15 cellular contexts compared by ENCODE assay signal in genomic region chr1:41718444-41719028, GRCh38.
"Had no signal": no experiment of that assay in that cellular context is flagged by ENCODE, and none has a peak within 500 bp of the region (broad histone marks: within the 10 kb centered on the region; RNA-seq: fewer than 3 reads in every experiment).

No MANE protein-coding gene starts in this region.

- H3K27ac Mint-ChIP-seq: activated CD4-positive, alpha-beta memory T cell treated with anti-CD3 and anti-CD28 coated beads, Interleukin-2, amount 10 ng/mL, durations not matched to agents 7 days and 5 days; activated naive CD8-positive, alpha-beta T cell treated with anti-CD3 and anti-CD28 coated beads, Interleukin-2, amount 10 ng/mL, durations not matched to agents 7 days and 5 days; activated T-cell treated with anti-CD3 and anti-CD28 coated beads, Interleukin-2, amount 50 U/mL, for 72 hours; naive thymus-derived CD4-positive, alpha-beta T cell; stimulated activated naive CD8-positive, alpha-beta T cell treated with anti-CD3 and anti-CD28 coated beads, Interleukin-15, Interleukin-2, amounts not matched to agents 100 ng/mL and 50 ng/mL, for 24 hours had no signal

- H3K9me3 ChIP-seq: ascending aorta, gastroesophageal sphincter, prostate gland had no signal

- DNase-seq: activated CD4-positive, alpha-beta memory T cell treated with anti-CD3 and anti-CD28 coated beads, Interleukin-2, amount 10 ng/mL, durations not matched to agents 7 days and 5 days; activated CD4-positive, alpha-beta T cell treated with anti-CD3 and anti-CD28 coated beads for 1 hour; activated naive CD8-positive, alpha-beta T cell treated with anti-CD3 and anti-CD28 coated beads, Interleukin-2, amount 10 ng/mL, durations not matched to agents 7 days and 5 days; activated T-cell treated with anti-CD3 and anti-CD28 coated beads, Interleukin-2, amount 50 U/mL, for 72 hours; hippocampal formation; kidney glomerular epithelial cell; naive thymus-derived CD4-positive, alpha-beta T cell; occipital lobe; stimulated activated CD4-positive, alpha-beta T cell treated with anti-CD3 and anti-CD28 coated beads, Interleukin-12 subunit alpha, Interleukin-12 subunit beta, amount 100 ng/mL, for 4 hours; SW 1271 had no signal

- H3K9me3 Mint-ChIP-seq: activated CD4-positive, alpha-beta memory T cell treated with anti-CD3 and anti-CD28 coated beads, Interleukin-2, amount 10 ng/mL, durations not matched to agents 7 days and 5 days; activated naive CD8-positive, alpha-beta T cell treated with anti-CD3 and anti-CD28 coated beads, Interleukin-2, amount 10 ng/mL, durations not matched to agents 7 days and 5 days; activated T-cell treated with anti-CD3 and anti-CD28 coated beads, Interleukin-2, amount 50 U/mL, for 72 hours; stimulated activated naive CD8-positive, alpha-beta T cell treated with anti-CD3 and anti-CD28 coated beads, Interleukin-15, Interleukin-2, amounts not matched to agents 100 ng/mL and 50 ng/mL, for 24 hours had no signal

- H3K36me3 Mint-ChIP-seq: activated naive CD8-positive, alpha-beta T cell treated with anti-CD3 and anti-CD28 coated beads, Interleukin-2, amount 10 ng/mL, durations not matched to agents 7 days and 5 days; naive thymus-derived CD4-positive, alpha-beta T cell had no signal

- H3K27me3 ChIP-seq: ascending aorta, gastroesophageal sphincter had no signal

- H3K36me3 ChIP-seq: ascending aorta, gastroesophageal sphincter, prostate gland had no signal

- ATAC-seq: activated T-cell treated with anti-CD3 and anti-CD28 coated beads, Interleukin-2, amount 50 U/mL, for 72 hours; gastroesophageal sphincter; naive thymus-derived CD4-positive, alpha-beta T cell had no signal

- H3K4me3 ChIP-seq: ascending aorta, gastroesophageal sphincter, lung, prostate gland had no signal

- H3K27ac ChIP-seq: ascending aorta, gastroesophageal sphincter, prostate gland had no signal

- H3K4me1 ChIP-seq: ascending aorta, gastroesophageal sphincter, prostate gland had no signal

- H3K27me3 Mint-ChIP-seq: activated CD4-positive, alpha-beta memory T cell treated with anti-CD3 and anti-CD28 coated beads, Interleukin-2, amount 10 ng/mL, durations not matched to agents 7 days and 5 days; activated naive CD8-positive, alpha-beta T cell treated with anti-CD3 and anti-CD28 coated beads, Interleukin-2, amount 10 ng/mL, durations not matched to agents 7 days and 5 days; stimulated activated naive CD8-positive, alpha-beta T cell treated with anti-CD3 and anti-CD28 coated beads, Interleukin-15, Interleukin-2, amounts not matched to agents 100 ng/mL and 50 ng/mL, for 24 hours had no signal

- H3K4me3 Mint-ChIP-seq: activated CD4-positive, alpha-beta memory T cell treated with anti-CD3 and anti-CD28 coated beads, Interleukin-2, amount 10 ng/mL, durations not matched to agents 7 days and 5 days; activated naive CD8-positive, alpha-beta T cell treated with anti-CD3 and anti-CD28 coated beads, Interleukin-2, amount 10 ng/mL, durations not matched to agents 7 days and 5 days; activated T-cell treated with anti-CD3 and anti-CD28 coated beads, Interleukin-2, amount 50 U/mL, for 72 hours; naive thymus-derived CD4-positive, alpha-beta T cell; stimulated activated naive CD8-positive, alpha-beta T cell treated with anti-CD3 and anti-CD28 coated beads, Interleukin-15, Interleukin-2, amounts not matched to agents 100 ng/mL and 50 ng/mL, for 24 hours had no signal
